1 cellular context compared by ENCODE assay signal in genomic region chr7:73410108-73410516, GRCh38. TPM values are rescaled to one million over a fixed set of nuclear protein-coding genes. Genes with fewer than 3 reads are reported as not detected.
"Had no signal": no experiment of that assay in that cellular context is flagged by ENCODE, and none has a peak within 500 bp of the region (broad histone marks: within the 10 kb centered on the region; RNA-seq: fewer than 3 reads in every experiment).

No MANE protein-coding gene starts in this region.

RNA-seq across cellular contexts. Expression of gene FZD9, which starts 23.5 kb away (rescaled TPM):
- total RNA-seq: T-helper 17 cell had no signal
